In the genomic region with DNA sequence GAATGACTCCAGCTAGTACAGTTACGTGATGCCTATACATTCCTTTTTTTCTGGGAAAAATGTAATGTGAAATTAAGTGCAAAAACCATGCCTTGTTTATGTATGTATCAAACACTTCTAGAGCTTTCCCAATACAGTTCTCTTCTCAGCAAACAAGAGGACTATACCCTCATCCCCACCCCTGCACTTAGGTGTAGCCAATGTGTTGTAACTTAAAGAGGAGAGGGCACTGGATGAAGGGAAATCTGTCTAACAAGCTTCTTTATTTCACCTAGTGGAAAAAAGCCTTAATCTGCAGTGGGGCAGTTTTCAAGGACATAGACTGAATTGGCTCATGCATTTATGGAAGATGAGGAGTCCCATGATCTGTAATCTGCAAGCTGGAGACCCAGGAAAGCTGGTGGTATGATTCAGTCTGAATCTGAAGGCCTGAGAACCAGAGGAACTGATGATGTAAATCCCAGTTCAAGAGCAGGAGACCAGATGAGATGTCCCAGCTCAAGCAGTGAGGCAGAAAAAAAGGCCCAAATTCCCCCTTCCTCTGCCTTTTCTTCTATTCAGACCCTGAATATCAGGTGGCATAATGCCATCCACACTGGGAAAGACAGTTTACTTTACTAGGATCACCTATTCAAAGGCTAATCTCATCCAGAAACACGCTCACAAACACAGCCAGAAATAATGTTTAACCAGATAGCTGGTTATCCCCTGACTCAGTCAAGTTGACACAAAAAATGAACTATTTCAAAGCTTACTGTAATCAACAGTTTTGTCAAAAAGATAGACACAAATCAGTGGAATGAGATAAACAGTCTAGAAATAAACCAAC, we compare ENCODE assay signal across 1 cellular context.
TF ChIP-seq lines count a peak whose summit lies in the region.

No MANE protein-coding gene starts in this region.

TF ChIP-seq in WTC11, 78 proteins besides CTCF, POLR2A, EP300 and RAD21:
- TF ChIP-seq ZNF416 (CRISPR knock-in tag; IDR thresholded peaks at IDR 0.05) (no peak), GABPB1 (CRISPR knock-in tag; IDR thresholded peaks at IDR 0.05) (peak; percentile 83), NR3C1 (CRISPR knock-in tag; conservative IDR thresholded peaks at IDR 0.05; ENCODE audit: low read depth) (no peak), OVOL2 (CRISPR knock-in tag; IDR thresholded peaks at IDR 0.05; ENCODE audit: borderline replicate concordance) (no peak)
- TF ChIP-seq, protein P1, sequence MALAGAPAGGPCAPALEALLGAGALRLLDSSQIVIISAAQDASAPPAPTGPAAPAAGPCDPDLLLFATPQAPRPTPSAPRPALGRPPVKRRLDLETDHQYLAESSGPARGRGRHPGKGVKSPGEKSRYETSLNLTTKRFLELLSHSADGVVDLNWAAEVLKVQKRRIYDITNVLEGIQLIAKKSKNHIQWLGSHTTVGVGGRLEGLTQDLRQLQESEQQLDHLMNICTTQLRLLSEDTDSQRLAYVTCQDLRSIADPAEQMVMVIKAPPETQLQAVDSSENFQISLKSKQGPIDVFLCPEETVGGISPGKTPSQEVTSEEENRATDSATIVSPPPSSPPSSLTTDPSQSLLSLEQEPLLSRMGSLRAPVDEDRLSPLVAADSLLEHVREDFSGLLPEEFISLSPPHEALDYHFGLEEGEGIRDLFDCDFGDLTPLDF (CRISPR knock-in tag; IDR thresholded peaks at IDR 0.05), result no peak
TF ChIP-seq in WTC11: peak in this region for 1.
